13 cellular contexts compared by ENCODE assay signal in the genomic region with DNA sequence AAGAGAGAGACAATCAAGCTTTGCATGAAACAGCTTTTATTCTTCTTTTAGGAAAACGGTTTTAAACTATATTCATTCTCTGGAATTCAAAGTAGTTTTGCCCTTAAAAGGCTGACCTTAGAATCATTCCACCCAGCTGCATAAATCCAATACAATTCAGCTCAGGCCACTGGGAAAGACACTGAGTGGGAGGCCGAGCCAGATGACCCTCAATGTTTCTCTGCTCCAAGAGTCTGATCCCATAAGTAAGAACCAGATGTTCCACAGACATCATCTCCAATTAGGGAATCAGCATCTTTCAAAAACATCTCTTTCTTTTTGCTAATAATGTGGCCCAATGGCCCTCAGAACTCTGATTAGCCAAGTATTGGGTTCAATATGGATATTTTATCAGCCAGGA. TPM values are rescaled to one million over a fixed set of nuclear protein-coding genes. Genes with fewer than 3 reads are reported as not detected.
DNase-seq lines count a peak whose midpoint lies in the region; ATAC-seq and TF ChIP-seq lines count a peak whose summit lies in the region.
"Had no signal": no experiment of that assay in that cellular context is flagged by ENCODE, and none has a peak within 500 bp of the region (broad histone marks: within the 10 kb centered on the region; RNA-seq: fewer than 3 reads in every experiment).

No MANE protein-coding gene starts in this region.

- H3K27me3 ChIP-seq in GM23248 (replicated peaks; ENCODE audit: insufficient read depth): no peaks in the 10 kb centered on the region
- no peaks in the 10 kb centered on the region for H3K27me3 ChIP-seq in colonic mucosa
- no peaks in the 10 kb centered on the region for H3K27me3 ChIP-seq in layer of hippocampus (ENCODE audit: control insufficient read depth, insufficient read depth, low read length)
- H3K27me3 ChIP-seq in smooth muscle cell (ENCODE audit: low read depth): no peaks in the 10 kb centered on the region
- H3K27me3 ChIP-seq in effector memory CD4-positive, alpha-beta T cell (replicated peaks; ENCODE audit: control insufficient read depth, insufficient read depth, low read length, poor library complexity, severe bottlenecking): no peaks in the 10 kb centered on the region

- H3K4me3 ChIP-seq in GM23248 (peak overlapping the region; percentile 57; the same call in 1 of the 2 replicates), colonic mucosa (no peak overlapping the region), smooth muscle cell (no peak overlapping the region)
- no peak overlapping the region for H3K4me3 ChIP-seq in effector memory CD4-positive, alpha-beta T cell (ENCODE audit: insufficient read depth, low read depth, low read length, poor library complexity, severe bottlenecking)

- H2AFZ ChIP-seq in GM23248 (no peak overlapping the region), smooth muscle cell (ENCODE audit: low read depth) (no peak overlapping the region)

- H3K4me2 ChIP-seq in GM23248 (ENCODE audit: unreplicated experiment) (peak overlapping the region; percentile 84), smooth muscle cell (peak overlapping the region; percentile 82)

- WGBS in GM23248 (ENCODE audit: low coverage in 1 of 2, low lambda C conversion rate in 2 of 2, missing lambda C conversion rate in 2 of 2), 2 experiments: 0 to 6% methylated on average over 2 of the region's 2 CpGs
- 46% methylated on average over 2 of the region's 2 CpGs for WGBS in smooth muscle cell (ENCODE audit: low lambda C conversion rate)

- H3F3A ChIP-seq in GM23248 (ENCODE audit: insufficient read depth) (peaks cover 91% of the 10 kb centered on the region), smooth muscle cell (ENCODE audit: low read depth) (peaks cover 27% of the 10 kb centered on the region)

- H3K9me3 ChIP-seq in GM23248 (ENCODE audit: low read depth) (no peaks in the 10 kb centered on the region), colonic mucosa (no peaks in the 10 kb centered on the region), smooth muscle cell (replicated peaks; ENCODE audit: low read depth) (no peaks in the 10 kb centered on the region)
- H3K9me3 ChIP-seq in effector memory CD4-positive, alpha-beta T cell (ENCODE audit: control insufficient read depth, low read length): no peaks in the 10 kb centered on the region

- peaks cover 5% of the 10 kb centered on the region for H3K36me3 Mint-ChIP-seq in activated CD8-positive, alpha-beta T cell treated with anti-CD3 and anti-CD28 coated beads, Interleukin-2, amount 10 ng/mL, durations not matched to agents 7 days and 5 days (ENCODE audit: low read depth)

- 0 out of 2 replicates have a peak, but pooled peaks cover 3% of the 10 kb centered on the region for H3K36me3 ChIP-seq in GM23248 (ENCODE audit: low read depth)
- H3K36me3 ChIP-seq in colonic mucosa: no peaks in the 10 kb centered on the region
- no peaks in the 10 kb centered on the region for H3K36me3 ChIP-seq in smooth muscle cell (ENCODE audit: low read depth)
- no peaks in the 10 kb centered on the region for H3K36me3 ChIP-seq in effector memory CD4-positive, alpha-beta T cell (ENCODE audit: control insufficient read depth, insufficient read depth, low read length)

- peaks cover 99% of the 10 kb centered on the region for H3K79me2 ChIP-seq in GM23248 (ENCODE audit: insufficient read depth)
- peaks cover 91% of the 10 kb centered on the region for H3K79me2 ChIP-seq in smooth muscle cell (ENCODE audit: low read depth)

- DNase-seq in GM23248 (peak; percentile 53), colonic mucosa (no peak), smooth muscle cell (lab: John Stamatoyannopoulos, UW; ENCODE audit: unreplicated experiment) (no peak), LoVo (ENCODE audit: low spot score) (no peak), OCI-M1 (lab: John Stamatoyannopoulos, UW) (no peak)
- DNase-seq in activated CD8-positive, alpha-beta T cell treated with anti-CD3 and anti-CD28 coated beads, Interleukin-2, amount 10 ng/mL, durations not matched to agents 7 days and 5 days: no peak
- DNase-seq in effector memory CD4-positive, alpha-beta T cell: no peak
- DNase-seq: activated CD4-positive, alpha-beta T cell treated with anti-CD3 and anti-CD28 coated beads for 4 hours; activated T-cell treated with anti-CD3 and anti-CD28 coated beads, Interleukin-2, amount 50 U/mL, for 48 hours; DMS79 treated with DMSO at 0.1 percent for 48 hours; naive thymus-derived CD8-positive, alpha-beta T cell; NCI-H2171 had no signal

- ATAC-seq in activated CD8-positive, alpha-beta T cell treated with anti-CD3 and anti-CD28 coated beads, Interleukin-2, amount 10 ng/mL, durations not matched to agents 7 days and 5 days: no peak
- ATAC-seq: naive thymus-derived CD8-positive, alpha-beta T cell had no signal

- no peaks in the 10 kb centered on the region for H3K4me1 Mint-ChIP-seq in activated CD8-positive, alpha-beta T cell treated with anti-CD3 and anti-CD28 coated beads, Interleukin-2, amount 10 ng/mL, durations not matched to agents 7 days and 5 days (ENCODE audit: low read depth)

- H3K9me2 ChIP-seq in GM23248 (ENCODE audit: insufficient read depth): no peaks in the 10 kb centered on the region

- no peak overlapping the region for H3K27ac Mint-ChIP-seq in activated CD8-positive, alpha-beta T cell treated with anti-CD3 and anti-CD28 coated beads, Interleukin-2, amount 10 ng/mL, durations not matched to agents 7 days and 5 days
- H3K27ac Mint-ChIP-seq: naive thymus-derived CD8-positive, alpha-beta T cell had no signal

- CTCF ChIA-PET in activated CD8-positive, alpha-beta T cell treated with anti-CD3 and anti-CD28 coated beads, Interleukin-2, amount 10 ng/mL, durations not matched to agents 7 days and 5 days (lab: Charles Lee): interaction anchor here (1.0 kb wide), 1 partner anchor 72 kb away, joined by 4 read pairs; no protein-coding TSS in a partner anchor

- intact Hi-C loops in colonic mucosa (cut with DNase I): no loop called here

- no peak overlapping the region for H3K4me3 Mint-ChIP-seq in activated CD8-positive, alpha-beta T cell treated with anti-CD3 and anti-CD28 coated beads, Interleukin-2, amount 10 ng/mL, durations not matched to agents 7 days and 5 days
- H3K4me3 Mint-ChIP-seq: naive thymus-derived CD8-positive, alpha-beta T cell had no signal

- no peaks in the 10 kb centered on the region for H3K27me3 Mint-ChIP-seq in activated CD8-positive, alpha-beta T cell treated with anti-CD3 and anti-CD28 coated beads, Interleukin-2, amount 10 ng/mL, durations not matched to agents 7 days and 5 days (ENCODE audit: low read depth)
- H3K27me3 Mint-ChIP-seq: naive thymus-derived CD8-positive, alpha-beta T cell had no signal

- H3K4me1 ChIP-seq in GM23248 (ENCODE audit: insufficient read depth): peaks cover 81% of the 10 kb centered on the region
- no peaks in the 10 kb centered on the region for H3K4me1 ChIP-seq in colonic mucosa
- peaks cover 30% of the 10 kb centered on the region for H3K4me1 ChIP-seq in smooth muscle cell (ENCODE audit: low read depth)
- no peaks in the 10 kb centered on the region for H3K4me1 ChIP-seq in effector memory CD4-positive, alpha-beta T cell (ENCODE audit: control insufficient read depth, insufficient read depth, low read length, poor library complexity, severe bottlenecking)

- peak overlapping the region; percentile 63 for H3K9ac ChIP-seq in GM23248
- peak overlapping the region in 1 of 2 donors; percentile 21 for H3K9ac ChIP-seq in colonic mucosa (ENCODE audit: low read depth in 2 of 2, low read length in 2 of 2)
- H3K9ac ChIP-seq in smooth muscle cell (ENCODE audit: low read depth): no peak overlapping the region

- POLR2A ChIA-PET in activated CD8-positive, alpha-beta T cell treated with anti-CD3 and anti-CD28 coated beads, Interleukin-2, amount 10 ng/mL, durations not matched to agents 7 days and 5 days (lab: Charles Lee): no interaction called here

- no peaks in the 10 kb centered on the region for H3K9me3 Mint-ChIP-seq in activated CD8-positive, alpha-beta T cell treated with anti-CD3 and anti-CD28 coated beads, Interleukin-2, amount 10 ng/mL, durations not matched to agents 7 days and 5 days (ENCODE audit: insufficient read depth)

- H3K27ac ChIP-seq in GM23248: peak overlapping the region; percentile 98
- H3K27ac ChIP-seq in colonic mucosa: peak overlapping the region; percentile 14
- H3K27ac ChIP-seq in layer of hippocampus (ENCODE audit: low read depth, low read length): peak overlapping the region; percentile 69
- H3K27ac ChIP-seq in smooth muscle cell (ENCODE audit: low read depth): peak overlapping the region; percentile 90
- no peak overlapping the region for H3K27ac ChIP-seq in effector memory CD4-positive, alpha-beta T cell (ENCODE audit: insufficient read depth, low read length, poor library complexity, severe bottlenecking)

- in situ Hi-C loops in GM23248 (cut with MboI): no loop called here

- H4K20me1 ChIP-seq in GM23248 (ENCODE audit: insufficient read depth): no peaks in the 10 kb centered on the region
- H4K20me1 ChIP-seq in smooth muscle cell (ENCODE audit: low read depth): peaks cover 66% of the 10 kb centered on the region

- TF ChIP-seq CTCF in colonic mucosa (IDR thresholded peaks at IDR 0.05): no peak
- no peak for TF ChIP-seq CTCF in smooth muscle cell (IDR thresholded peaks at IDR 0.05; ENCODE audit: borderline replicate concordance, insufficient read depth, poor library complexity, severe bottlenecking)

RNA-seq across cellular contexts. Expression of a gene that starts 26.1 kb away (rescaled TPM):
- total RNA-seq in GM23248 (2014; rRNA removed; shearing (Covaris generic)): 43.7 and 67.9 TPM in 2 replicates
- polyA plus RNA-seq in GM23248 (2016; fragmentation: Nextera tagmentation; extraction: Ambion mirVana) (49.7 and 53.7 TPM in 2 replicates), smooth muscle cell (27.4 and 37.6 TPM in 2 replicates)
- total RNA-seq in colonic mucosa (10 to 100 TPM; 45.8 to 46.0 TPM), smooth muscle cell (46.4 and 69.1 TPM in 2 replicates)
- 10 to 100 TPM; 24.7 to 25.9 TPM for total RNA-seq in activated CD8-positive, alpha-beta T cell treated with anti-CD3 and anti-CD28 coated beads, Interleukin-2, amount 10 ng/mL, durations not matched to agents 7 days and 5 days
